26 cellular contexts compared by ENCODE assay signal in genomic region chr22:24063986-24064385, GRCh38. TPM values are rescaled to one million over a fixed set of nuclear protein-coding genes. Genes with fewer than 3 reads are reported as not detected.
"Had no signal": no experiment of that assay in that cellular context is flagged by ENCODE, and none has a peak within 500 bp of the region (broad histone marks: within the 10 kb centered on the region; RNA-seq: fewer than 3 reads in every experiment).

No MANE protein-coding gene starts in this region.

- H3K4me3 Mint-ChIP-seq: activated CD4-positive, alpha-beta T cell treated with anti-CD3 and anti-CD28 coated beads, Interleukin-2, amount 10 ng/mL, durations not matched to agents 24 days and 14 days; activated naive CD8-positive, alpha-beta T cell treated with anti-CD3 and anti-CD28 coated beads, Interleukin-2, amount 10 ng/mL, durations not matched to agents 7 days and 5 days; T-helper 1 cell treated with Interleukin-12 subunit alpha and Interleukin-12 subunit beta and Interleukin-4 antibody, amounts not matched to agents 30 μg/mL and 1 μg/mL, for 36 hours had no signal

- ATAC-seq: activated CD4-positive, CD25-positive, alpha-beta regulatory T cell treated with anti-CD3 and anti-CD28 coated beads, Interleukin-2, amount 50 U/mL, for 24 hours; PC-3 had no signal

- H3K27me3 Mint-ChIP-seq: activated CD4-positive, alpha-beta T cell treated with anti-CD3 and anti-CD28 coated beads, Interleukin-2, amount 10 ng/mL, durations not matched to agents 24 days and 14 days; activated naive CD8-positive, alpha-beta T cell treated with anti-CD3 and anti-CD28 coated beads, Interleukin-2, amount 10 ng/mL, durations not matched to agents 7 days and 5 days had no signal

- H3K9me3 ChIP-seq: adrenal gland, MG63 had no signal

- DNase-seq: activated CD4-positive, alpha-beta T cell treated with anti-CD3 and anti-CD28 coated beads, Interleukin-2, amount 10 ng/mL, durations not matched to agents 24 days and 14 days; activated CD4-positive, alpha-beta T cell treated with anti-CD3 and anti-CD28 coated beads, Interleukin-2, amount 50 U/mL, for 48 hours; activated naive CD4-positive, alpha-beta T cell treated with anti-CD3 and anti-CD28 coated beads, Interleukin-2, amount 50 U/mL, for 16 hours; activated naive CD8-positive, alpha-beta T cell treated with anti-CD3 and anti-CD28 coated beads, Interleukin-2, amount 10 ng/mL, durations not matched to agents 7 days and 5 days; activated T-cell treated with anti-CD3 and anti-CD28 coated beads, Interleukin-2, amount 50 U/mL, for 1 hour; adrenal gland; anterior cingulate cortex; caudate nucleus; MG63; NCI-H1105 treated with DMSO at 0.1 percent for 48 hours; NCI-H1436 treated with DMSO at 0.1 percent for 48 hours; NCI-H187 treated with DMSO at 0.1 percent for 48 hours; NCI-H2107; NCI-H2171 treated with DMSO at 0.1 percent for 48 hours; NCI-H226; NCI-H526; NCI-H82; NK-92 treated with Interleukin-12 subunit alpha and Interleukin-12 subunit beta, amount 100 ng/mL, for 24 hours; PC-3; SHP77 treated with DMSO at 0.1 percent for 48 hours had no signal

- H3K4me3 ChIP-seq: adrenal gland, MG63 had no signal

- H3K9me3 Mint-ChIP-seq: activated CD4-positive, alpha-beta T cell treated with anti-CD3 and anti-CD28 coated beads, Interleukin-2, amount 10 ng/mL, durations not matched to agents 24 days and 14 days; activated naive CD8-positive, alpha-beta T cell treated with anti-CD3 and anti-CD28 coated beads, Interleukin-2, amount 10 ng/mL, durations not matched to agents 7 days and 5 days; T-helper 1 cell treated with Interleukin-12 subunit alpha and Interleukin-12 subunit beta and Interleukin-4 antibody, amounts not matched to agents 30 μg/mL and 1 μg/mL, for 36 hours had no signal

- H3K27me3 ChIP-seq: adrenal gland, MG63 had no signal

- H3K27ac ChIP-seq: adrenal gland had no signal

- H3K27ac Mint-ChIP-seq: activated CD4-positive, alpha-beta T cell treated with anti-CD3 and anti-CD28 coated beads, Interleukin-2, amount 10 ng/mL, durations not matched to agents 24 days and 14 days; activated naive CD8-positive, alpha-beta T cell treated with anti-CD3 and anti-CD28 coated beads, Interleukin-2, amount 10 ng/mL, durations not matched to agents 7 days and 5 days; T-helper 1 cell treated with Interleukin-12 subunit alpha and Interleukin-12 subunit beta and Interleukin-4 antibody, amounts not matched to agents 30 μg/mL and 1 μg/mL, for 36 hours had no signal

RNA-seq across cellular contexts. Expression of gene GSTT4, which starts 58.7 kb away (rescaled TPM):
- total RNA-seq: activated CD4-positive, alpha-beta T cell treated with anti-CD3 and anti-CD28 coated beads, Interleukin-2, amount 10 ng/mL, durations not matched to agents 24 days and 14 days; activated CD8-positive, alpha-beta memory T cell treated with anti-CD3 and anti-CD28 coated beads for 36 hours; activated naive CD8-positive, alpha-beta T cell treated with anti-CD3 and anti-CD28 coated beads, Interleukin-2, amount 10 ng/mL, durations not matched to agents 7 days and 5 days; adrenal gland; chondrocyte; NCI-H460; PC-3; SK-MEL-5 had no signal
- polyA plus RNA-seq: adrenal gland had no signal
